ENCODE assay signal across 38 cellular contexts in genomic region chr1:156944848-156945247, GRCh38. TPM values are rescaled to one million over a fixed set of nuclear protein-coding genes. Genes with fewer than 3 reads are reported as not detected.
"Had no signal": no experiment of that assay in that cellular context is flagged by ENCODE, and none has a peak within 500 bp of the region (broad histone marks: within the 10 kb centered on the region; RNA-seq: fewer than 3 reads in every experiment).

No MANE protein-coding gene starts in this region.

- H3K9me3 Mint-ChIP-seq: activated B cell treated with CpG ODN at 0.5 μM for 24 hours; activated CD4-positive, alpha-beta memory T cell treated with anti-CD3 and anti-CD28 coated beads, Interleukin-2, amount 10 ng/mL, durations not matched to agents 7 days and 5 days; activated CD4-positive, alpha-beta T cell treated with anti-CD3 and anti-CD28 coated beads, Interleukin-2, amount 10 ng/mL, durations not matched to agents 7 days and 5 days; activated naive CD4-positive, alpha-beta T cell treated with anti-CD3 and anti-CD28 coated beads, Interleukin-2, amount 10 ng/mL, durations not matched to agents 7 days and 5 days; activated naive CD4-positive, alpha-beta T cell treated with anti-CD3 and anti-CD28 coated beads, Interleukin-2, amount 50 U/mL, for 24 hours; activated naive CD8-positive, alpha-beta T cell treated with anti-CD3 and anti-CD28 coated beads, Interleukin-2, amount 10 ng/mL, durations not matched to agents 7 days and 5 days; activated naive CD8-positive, alpha-beta T cell treated with anti-CD3 and anti-CD28 coated beads, Interleukin-2, amount 50 U/mL, for 24 hours; activated T-cell treated with anti-CD3 and anti-CD28 coated beads, Interleukin-2, amount 50 U/mL, for 24 hours; activated T-helper 2 cell treated with anti-CD3 and anti-CD28 coated beads, Interferon-gamma antibody, Interleukin-2, Interleukin-4, amounts not matched to agents 10 μg/mL and 5 μg/mL and 100 μg/mL, durations not matched to agents 14 hours and 24 hours and 36 hours; central memory CD8-positive, alpha-beta T cell; T-helper 1 cell treated with Interleukin-12 subunit alpha and Interleukin-12 subunit beta and Interleukin-4 antibody, amounts not matched to agents 30 μg/mL and 1 μg/mL, for 36 hours; T-helper 2 cell treated with Interferon-gamma antibody and Interleukin-4, amounts not matched to agents 5 μg/mL and 100 μg/mL, for 36 hours had no signal

- H3K4me3 Mint-ChIP-seq: activated B cell treated with CpG ODN at 0.5 μM for 24 hours; activated CD4-positive, alpha-beta memory T cell treated with anti-CD3 and anti-CD28 coated beads, Interleukin-2, amount 10 ng/mL, durations not matched to agents 7 days and 5 days; activated CD4-positive, alpha-beta T cell treated with anti-CD3 and anti-CD28 coated beads for 36 hours; activated CD4-positive, alpha-beta T cell treated with anti-CD3 and anti-CD28 coated beads, Interleukin-2, amount 10 ng/mL, durations not matched to agents 7 days and 5 days; activated CD8-positive, alpha-beta memory T cell treated with anti-CD3 and anti-CD28 coated beads, Interleukin-2, amount 10 ng/mL, durations not matched to agents 7 days and 5 days; activated CD8-positive, alpha-beta T cell treated with anti-CD3 and anti-CD28 coated beads, Interleukin-2, amount 10 ng/mL, durations not matched to agents 7 days and 5 days; activated naive CD4-positive, alpha-beta T cell treated with anti-CD3 and anti-CD28 coated beads, Interleukin-2, amount 10 ng/mL, durations not matched to agents 7 days and 5 days; activated naive CD4-positive, alpha-beta T cell treated with anti-CD3 and anti-CD28 coated beads, Interleukin-2, amount 50 U/mL, for 24 hours; activated naive CD8-positive, alpha-beta T cell; activated naive CD8-positive, alpha-beta T cell treated with anti-CD3 and anti-CD28 coated beads, Interleukin-2, amount 10 ng/mL, durations not matched to agents 7 days and 5 days; activated naive CD8-positive, alpha-beta T cell treated with anti-CD3 and anti-CD28 coated beads, Interleukin-2, amount 50 U/mL, for 24 hours; activated T-cell treated with anti-CD3 and anti-CD28 coated beads, Interleukin-2, amount 50 U/mL, for 24 hours; brain; central memory CD8-positive, alpha-beta T cell; T-helper 1 cell treated with Interleukin-12 subunit alpha and Interleukin-12 subunit beta and Interleukin-4 antibody, amounts not matched to agents 30 μg/mL and 1 μg/mL, for 36 hours; T-helper 2 cell treated with Interferon-gamma antibody and Interleukin-4, amounts not matched to agents 5 μg/mL and 100 μg/mL, for 36 hours had no signal

- DNase-seq: activated B cell treated with CpG ODN at 0.5 μM for 24 hours; activated CD4-positive, alpha-beta memory T cell treated with anti-CD3 and anti-CD28 coated beads, Interleukin-2, amount 10 ng/mL, durations not matched to agents 7 days and 5 days; activated CD4-positive, alpha-beta T cell treated with anti-CD3 and anti-CD28 coated beads for 1 hour; activated CD4-positive, alpha-beta T cell treated with anti-CD3 and anti-CD28 coated beads for 36 hours; activated CD4-positive, alpha-beta T cell treated with anti-CD3 and anti-CD28 coated beads for 48 hours; activated CD4-positive, alpha-beta T cell treated with anti-CD3 and anti-CD28 coated beads, Interleukin-2, amount 10 ng/mL, durations not matched to agents 7 days and 5 days; activated CD4-positive, alpha-beta T cell treated with anti-CD3 and anti-CD28 coated beads, Interleukin-2, amount 50 U/mL, for 48 hours; activated CD8-positive, alpha-beta memory T cell treated with anti-CD3 and anti-CD28 coated beads for 24 hours; activated CD8-positive, alpha-beta memory T cell treated with anti-CD3 and anti-CD28 coated beads, Interleukin-2, amount 10 ng/mL, durations not matched to agents 7 days and 5 days; activated CD8-positive, alpha-beta memory T cell treated with anti-CD3 and anti-CD28 coated beads, Interleukin-2, amount 50 U/mL, for 48 hours; activated CD8-positive, alpha-beta T cell treated with anti-CD3 and anti-CD28 coated beads, Interleukin-2, amount 10 ng/mL, durations not matched to agents 7 days and 5 days; activated gamma-delta T cell; activated naive CD4-positive, alpha-beta T cell treated with anti-CD3 and anti-CD28 coated beads, Interleukin-2, amount 10 ng/mL, durations not matched to agents 7 days and 5 days; activated naive CD4-positive, alpha-beta T cell treated with Interleukin-2 at 50 U/mL for 16 hours; activated naive CD8-positive, alpha-beta T cell treated with anti-CD3 and anti-CD28 coated beads, Interleukin-2, amount 10 ng/mL, durations not matched to agents 7 days and 5 days; activated naive CD8-positive, alpha-beta T cell treated with anti-CD3 and anti-CD28 coated beads, Interleukin-2, amount 50 U/mL, for 24 hours; activated T-cell treated with anti-CD3 and anti-CD28 coated beads, Interleukin-2, amount 50 U/mL, for 24 hours; activated T-cell treated with anti-CD3 and anti-CD28 coated beads, Interleukin-2, amount 50 U/mL, for 48 hours; amygdala; anterior cingulate cortex; caudate nucleus; cerebellar nuclear complex; T-helper 1 cell; T-helper 2 cell; T-helper 9 cell had no signal

- H3K27ac Mint-ChIP-seq: activated B cell treated with CpG ODN at 0.5 μM for 24 hours; activated CD4-positive, alpha-beta memory T cell treated with anti-CD3 and anti-CD28 coated beads, Interleukin-2, amount 10 ng/mL, durations not matched to agents 7 days and 5 days; activated CD4-positive, alpha-beta T cell treated with anti-CD3 and anti-CD28 coated beads for 36 hours; activated CD4-positive, alpha-beta T cell treated with anti-CD3 and anti-CD28 coated beads, Interleukin-2, amount 10 ng/mL, durations not matched to agents 7 days and 5 days; activated CD8-positive, alpha-beta memory T cell treated with anti-CD3 and anti-CD28 coated beads, Interleukin-2, amount 10 ng/mL, durations not matched to agents 7 days and 5 days; activated CD8-positive, alpha-beta T cell treated with anti-CD3 and anti-CD28 coated beads, Interleukin-2, amount 10 ng/mL, durations not matched to agents 7 days and 5 days; activated naive CD4-positive, alpha-beta T cell treated with anti-CD3 and anti-CD28 coated beads, Interleukin-2, amount 10 ng/mL, durations not matched to agents 7 days and 5 days; activated naive CD4-positive, alpha-beta T cell treated with anti-CD3 and anti-CD28 coated beads, Interleukin-2, amount 50 U/mL, for 24 hours; activated naive CD8-positive, alpha-beta T cell; activated naive CD8-positive, alpha-beta T cell treated with anti-CD3 and anti-CD28 coated beads, Interleukin-2, amount 10 ng/mL, durations not matched to agents 7 days and 5 days; activated naive CD8-positive, alpha-beta T cell treated with anti-CD3 and anti-CD28 coated beads, Interleukin-2, amount 50 U/mL, for 24 hours; activated T-cell treated with anti-CD3 and anti-CD28 coated beads, Interleukin-2, amount 50 U/mL, for 24 hours; activated T-helper 2 cell treated with anti-CD3 and anti-CD28 coated beads, Interferon-gamma antibody, Interleukin-2, Interleukin-4, amounts not matched to agents 10 μg/mL and 5 μg/mL and 100 μg/mL, durations not matched to agents 14 hours and 24 hours and 36 hours; T-helper 1 cell treated with Interleukin-12 subunit alpha and Interleukin-12 subunit beta and Interleukin-4 antibody, amounts not matched to agents 30 μg/mL and 1 μg/mL, for 36 hours; T-helper 2 cell treated with Interferon-gamma antibody and Interleukin-4, amounts not matched to agents 5 μg/mL and 100 μg/mL, for 36 hours had no signal

- H3K36me3 Mint-ChIP-seq: activated CD8-positive, alpha-beta memory T cell treated with anti-CD3 and anti-CD28 coated beads, Interleukin-2, amount 10 ng/mL, durations not matched to agents 7 days and 5 days had no signal

- ATAC-seq: activated CD4-positive, alpha-beta T cell treated with anti-CD3 and anti-CD28 coated beads for 36 hours; activated CD4-positive, CD25-positive, alpha-beta regulatory T cell treated with anti-CD3 and anti-CD28 coated beads, Interleukin-2, amount 50 U/mL, for 24 hours; activated CD8-positive, alpha-beta memory T cell treated with anti-CD3 and anti-CD28 coated beads, Interleukin-2, amount 10 ng/mL, durations not matched to agents 7 days and 5 days; activated CD8-positive, alpha-beta T cell treated with anti-CD3 and anti-CD28 coated beads, Interleukin-2, amount 10 ng/mL, durations not matched to agents 7 days and 5 days; activated naive CD8-positive, alpha-beta T cell treated with anti-CD3 and anti-CD28 coated beads, Interleukin-2, amount 50 U/mL, for 24 hours had no signal

- H3K27ac ChIP-seq: ascending aorta, cardiac muscle cell, VCaP had no signal

- H3K9me3 ChIP-seq: ascending aorta had no signal

- H3K4me3 ChIP-seq: ascending aorta, cardiac muscle cell had no signal

- H3K4me1 Mint-ChIP-seq: activated B cell treated with CpG ODN at 0.5 μM for 24 hours; activated CD4-positive, alpha-beta memory T cell treated with anti-CD3 and anti-CD28 coated beads, Interleukin-2, amount 10 ng/mL, durations not matched to agents 7 days and 5 days; activated CD4-positive, alpha-beta T cell treated with anti-CD3 and anti-CD28 coated beads for 36 hours; activated CD4-positive, alpha-beta T cell treated with anti-CD3 and anti-CD28 coated beads, Interleukin-2, amount 10 ng/mL, durations not matched to agents 7 days and 5 days; activated CD8-positive, alpha-beta memory T cell treated with anti-CD3 and anti-CD28 coated beads, Interleukin-2, amount 10 ng/mL, durations not matched to agents 7 days and 5 days; activated naive CD4-positive, alpha-beta T cell treated with anti-CD3 and anti-CD28 coated beads, Interleukin-2, amount 10 ng/mL, durations not matched to agents 7 days and 5 days; activated naive CD4-positive, alpha-beta T cell treated with anti-CD3 and anti-CD28 coated beads, Interleukin-2, amount 50 U/mL, for 24 hours; activated naive CD8-positive, alpha-beta T cell treated with anti-CD3 and anti-CD28 coated beads, Interleukin-2, amount 10 ng/mL, durations not matched to agents 7 days and 5 days; activated naive CD8-positive, alpha-beta T cell treated with anti-CD3 and anti-CD28 coated beads, Interleukin-2, amount 50 U/mL, for 24 hours; brain; central memory CD8-positive, alpha-beta T cell had no signal

- H3K27me3 ChIP-seq: ascending aorta, cardiac muscle cell had no signal

- H3K4me1 ChIP-seq: ascending aorta had no signal

- H3K27me3 Mint-ChIP-seq: activated B cell treated with CpG ODN at 0.5 μM for 24 hours; activated CD4-positive, alpha-beta T cell treated with anti-CD3 and anti-CD28 coated beads for 36 hours; activated CD4-positive, alpha-beta T cell treated with anti-CD3 and anti-CD28 coated beads, Interleukin-2, amount 10 ng/mL, durations not matched to agents 7 days and 5 days; activated naive CD4-positive, alpha-beta T cell treated with anti-CD3 and anti-CD28 coated beads, Interleukin-2, amount 10 ng/mL, durations not matched to agents 7 days and 5 days; activated naive CD4-positive, alpha-beta T cell treated with anti-CD3 and anti-CD28 coated beads, Interleukin-2, amount 50 U/mL, for 24 hours; activated naive CD8-positive, alpha-beta T cell; activated naive CD8-positive, alpha-beta T cell treated with anti-CD3 and anti-CD28 coated beads, Interleukin-2, amount 10 ng/mL, durations not matched to agents 7 days and 5 days; activated naive CD8-positive, alpha-beta T cell treated with anti-CD3 and anti-CD28 coated beads, Interleukin-2, amount 50 U/mL, for 24 hours; activated T-cell treated with anti-CD3 and anti-CD28 coated beads, Interleukin-2, amount 50 U/mL, for 24 hours; brain had no signal

RNA-seq across cellular contexts. Expression of gene LRRC71, which starts 24.4 kb away (rescaled TPM):
- total RNA-seq: activated B cell treated with CpG ODN at 0.5 μM for 24 hours; activated CD4-positive, alpha-beta memory T cell treated with anti-CD3 and anti-CD28 coated beads, Interleukin-2, amount 10 ng/mL, durations not matched to agents 7 days and 5 days; activated CD4-positive, alpha-beta T cell treated with anti-CD3 and anti-CD28 coated beads for 36 hours; activated CD4-positive, alpha-beta T cell treated with anti-CD3 and anti-CD28 coated beads, Interleukin-2, amount 10 ng/mL, durations not matched to agents 7 days and 5 days; activated CD8-positive, alpha-beta memory T cell treated with anti-CD3 and anti-CD28 coated beads, Interleukin-2, amount 10 ng/mL, durations not matched to agents 7 days and 5 days; activated CD8-positive, alpha-beta T cell treated with anti-CD3 and anti-CD28 coated beads, Interleukin-2, amount 10 ng/mL, durations not matched to agents 7 days and 5 days; activated naive CD8-positive, alpha-beta T cell treated with anti-CD3 and anti-CD28 coated beads, Interleukin-2, amount 10 ng/mL, durations not matched to agents 7 days and 5 days; activated T-helper 2 cell treated with anti-CD3 and anti-CD28 coated beads, Interferon-gamma antibody, Interleukin-2, Interleukin-4, amounts not matched to agents 10 μg/mL and 5 μg/mL and 100 μg/mL, durations not matched to agents 14 hours and 24 hours and 36 hours; ascending aorta; bronchial epithelial cell; chondrocyte had no signal

RNA-seq across cellular contexts. Expression of gene PEAR1, which starts 51.3 kb away (rescaled TPM):
- total RNA-seq: activated B cell treated with CpG ODN at 0.5 μM for 24 hours; activated CD4-positive, alpha-beta T cell treated with anti-CD3 and anti-CD28 coated beads for 36 hours; activated CD8-positive, alpha-beta memory T cell treated with anti-CD3 and anti-CD28 coated beads, Interleukin-2, amount 10 ng/mL, durations not matched to agents 7 days and 5 days had no signal
